ENCODE assay signal across 21 cellular contexts in genomic region chr19:56324425-56324824, GRCh38. TPM values are rescaled to one million over a fixed set of nuclear protein-coding genes. Genes with fewer than 3 reads are reported as not detected.
A peak's percentile ranks its signal among the peaks of the same experiment; 100 is the strongest.
DNase-seq lines count a peak whose midpoint lies in the region; ATAC-seq, FAIRE-seq and TF ChIP-seq lines count a peak whose summit lies in the region.
"Had no signal": no experiment of that assay in that cellular context is flagged by ENCODE, and none has a peak within 500 bp of the region (broad histone marks: within the 10 kb centered on the region; RNA-seq: fewer than 3 reads in every experiment).

No MANE protein-coding gene starts in this region.

- BruUV-seq in K562 (replicated peaks; lab: Mats Ljungman, UMichigan), result no TSS peak

- H3K4me3 ChIP-seq in heart right ventricle (no peak overlapping the region), K562 (no peak overlapping the region)
- H3K4me3 ChIP-seq: SJSA1 had no signal

- CTCF ChIA-PET in K562 (lab: Yijun Ruan, JAX; ENCODE audit: low intra/inter-chr PET ratio), result interaction anchor here (0.6 kb wide), 2 partner anchors 71 to 681 kb away, joined by 5 to 6 read pairs; no protein-coding TSS in a partner anchor

- H3K27me3 ChIP-seq in heart right ventricle (no peaks in the 10 kb centered on the region), K562 (ENCODE audit: control insufficient read depth in 2 of 2, insufficient read depth in 2 of 2, low read length in 2 of 2) (no peaks in the 10 kb centered on the region)
- H3K27me3 ChIP-seq: SJSA1 had no signal

- H2AFZ ChIP-seq in K562 (ENCODE audit: low read depth, low read length), result peak overlapping the region; percentile 47; the same call in 1 of the 2 replicates

- no peaks in the 10 kb centered on the region for H3K9me1 ChIP-seq in K562 (ENCODE audit: control insufficient read depth, insufficient read depth, low read length)

- peak overlapping the region in 1 of 10 donors; percentile 42 for H3K27ac ChIP-seq in heart right ventricle
- no peak overlapping the region for H3K27ac ChIP-seq in K562 (ENCODE audit: extremely low read depth, low read depth, low read length)
- H3K27ac ChIP-seq: 22Rv1, SJSA1 had no signal

- DNase-seq in heart right ventricle (no peak), cardiac septum (ENCODE audit: low spot score) (no peak), MV-4-11 (lab: John Stamatoyannopoulos, UW) (peak; percentile 70), K562 (ENCODE audit: extremely low read depth in 1 of 4, low spot score in 3 of 4) (no peak), SKM-1 (lab: John Stamatoyannopoulos, UW; ENCODE audit: unreplicated experiment) (no peak)
- DNase-seq: C1 segment of cervical spinal cord, EL, MM.1S, NCI-H1105 treated with DMSO at 0.1 percent for 48 hours, NCI-H2029 treated with DMSO at 0.1 percent for 48 hours, NCI-H2171, NCI-H345, NCI-H524 treated with DMSO at 0.1 percent for 48 hours had no signal

- H3K36me3 ChIP-seq in heart right ventricle (no peaks in the 10 kb centered on the region), K562 (ENCODE audit: control insufficient read depth, insufficient read depth, low read length) (no peaks in the 10 kb centered on the region)
- H3K36me3 ChIP-seq: SJSA1 had no signal

- no peaks in the 10 kb centered on the region for H3K79me2 ChIP-seq in K562 (ENCODE audit: control insufficient read depth, insufficient read depth, low read length)

- H3K9me3 ChIP-seq in heart right ventricle (no peaks in the 10 kb centered on the region), K562 (replicated peaks; ENCODE audit: control insufficient read depth, insufficient read depth, low read depth, low read length) (peaks cover 10% of the 10 kb centered on the region)
- H3K9me3 ChIP-seq: SJSA1 had no signal

- no peak for TF ChIP-seq RAD21 in K562 (CRISPR knock-in tag; conservative IDR thresholded peaks at IDR 0.05 in 1 of 2, IDR thresholded peaks at IDR 0.05 in 1 of 2)

- POLR2A ChIA-PET in K562 (lab: Yijun Ruan, JAX), result interaction anchor here (1.2 kb wide), 1 partner anchor 15 kb away, joined by 4 read pairs; no protein-coding TSS in a partner anchor

- H3K4me2 ChIP-seq in K562 (ENCODE audit: insufficient read depth, low read length), result no peak overlapping the region

- no peak for TF ChIP-seq EP300 in K562 (IDR thresholded peaks at IDR 0.05; ENCODE audit: low read length)

- in situ Hi-C loops in K562 (cut with MboI), result loop anchor here (25.0 kb wide), 1 partner anchor 687 kb away; the partner anchor contains the start of genes CCDC106, ZNF580 and ZNF581

- H3K4me1 ChIP-seq in heart right ventricle (peaks cover 0 to 44% (median 18%) of the 10 kb centered on the region in 9 donors), K562 (replicated peaks in 1 of 2; ENCODE audit: control insufficient read depth in 2 of 2, insufficient read depth in 2 of 2, low read length in 2 of 2) (peaks cover 11 to 29% of the 10 kb centered on the region in 2 experiments)
- H3K4me1 ChIP-seq: SJSA1 had no signal

- H3K9ac ChIP-seq in K562 (ENCODE audit: insufficient read depth in 1 of 2, low read depth in 2 of 2, low read length in 2 of 2), result no peak overlapping the region

- ATAC-seq in heart right ventricle (peak in 5 of 8 donors; percentile 23 to 60 (median 41)), K562 (no peak), HG03196 (IDR thresholded peaks at IDR 0.05; ENCODE audit: unreplicated experiment) (no peak), HG03039 (IDR thresholded peaks at IDR 0.05; ENCODE audit: unreplicated experiment) (no peak), GM21367 (IDR thresholded peaks at IDR 0.05; ENCODE audit: unreplicated experiment) (no peak)

- no peak for TF ChIP-seq POLR2A in K562 (conservative IDR thresholded peaks at IDR 0.05)

- 24 to 40% methylated on average over 1 of the region's 1 CpG for WGBS in heart right ventricle, 2 donors
- WGBS in K562 (ENCODE audit: insufficient coverage, low coverage, missing lambda C conversion rate), result 73% methylated on average over 1 of the region's 1 CpG

- H4K20me1 ChIP-seq in K562 (replicated peaks; ENCODE audit: control insufficient read depth, insufficient read depth, low read length), result no peaks in the 10 kb centered on the region

- TF ChIP-seq CTCF in heart right ventricle (IDR thresholded peaks at IDR 0.05) (no peak), K562 (IDR thresholded peaks at IDR 0.05 in 2 of 3, conservative IDR thresholded peaks at IDR 0.05 in 1 of 3; ENCODE audit: insufficient read depth in 2 of 3, low read depth in 1 of 3, low read length in 3 of 3) (no peak)

- FAIRE-seq in K562 (lab: Jason Lieb, UNC), result no peak
- FAIRE-seq: H54, RCC 7860 had no signal

- intact Hi-C loops in heart right ventricle (cut with DNase I), result no loop called here
- intact Hi-C loops in cardiac septum (cut with DNase I), result no loop called here
- intact Hi-C loops in K562 (cut with micrococcal nuclease), result no loop called here

TF ChIP-seq in K562, 482 proteins besides CTCF, POLR2A, EP300 and RAD21:
- TF ChIP-seq MEF2D (tag; conservative IDR thresholded peaks at IDR 0.05; ENCODE audit: low read depth) (peak; percentile 48; the same call in 1 of the 2 replicates), ZNF384 (IDR thresholded peaks at IDR 0.05; ENCODE audit: low read depth, low read length) (peak; percentile 62), MEF2A (IDR thresholded peaks at IDR 0.05; ENCODE audit: control insufficient read depth, low read depth, low read length) (0 out of 2 replicates have a peak, but pooled peaks have one; percentile 32), HNRNPUL1 (IDR thresholded peaks at IDR 0.05; ENCODE audit: low read length) (no peak), PRPF4 (IDR thresholded peaks at IDR 0.05; ENCODE audit: insufficient read depth, low read depth, low read length, poor library complexity, severe bottlenecking) (no peak), ZNF146 (CRISPR knock-in tag; IDR thresholded peaks at IDR 0.05; ENCODE audit: unreplicated experiment) (peak; percentile 1)

RNA-seq across cellular contexts. Expression of gene ZSCAN5A, which starts 9.8 kb away (rescaled TPM):
- total RNA-seq in heart right ventricle, result 10 to 100 TPM; 17.7 to 33.4 (median 21.4) TPM
- 10 to 100 TPM in 1 of 2 donors, 1 to 10 TPM in 1; 9.5 to 10.4 TPM for polyA plus RNA-seq in heart right ventricle
- total RNA-seq in cardiac septum, result 24.4 TPM
- 36.6 and 50.8 TPM in 2 replicates for total RNA-seq in K562 (2011; cell fraction: chromatin; rRNA removed; ENCODE audit: low replicate concordance)
- total RNA-seq in K562 (2011; cell fraction: nucleolus; rRNA removed), result 38.4 and 42.0 TPM in 2 replicates
- 46.0 and 64.3 TPM in 2 replicates for total RNA-seq in K562 (2011; cell fraction: nucleoplasm; rRNA removed)
- 5.8 and 10.2 TPM in 2 replicates for total RNA-seq in K562 (2014; rRNA removed)
- total RNA-seq in K562 (2014; rRNA removed; fragmentation: Illumina TruSeq; extraction: Trizol), result 12.2 and 12.4 TPM in 2 replicates
- total RNA-seq in K562 (2015; rRNA removed; fragmentation: Illumina TruSeq; extraction: Trizol), result 12.0 and 12.7 TPM in 2 replicates
- 11.8 and 15.3 TPM in 2 replicates for total RNA-seq in K562 (2021)
- polyA plus RNA-seq in K562 (2011; rRNA removed), result 6.3 and 8.7 TPM in 2 replicates
- 5.4 and 10.7 TPM in 2 replicates for polyA plus RNA-seq in K562 (2011; cell fraction: cytosol; rRNA removed)
- polyA plus RNA-seq in K562 (2011; cell fraction: nucleus; rRNA removed), result 9.6 and 14.6 TPM in 2 replicates
- 9.2 and 12.2 TPM in 2 replicates for polyA plus RNA-seq in K562 (2012)
- polyA plus RNA-seq in K562 (2014; fragmentation: Illumina TruSeq; extraction: Trizol), result 15.3 and 15.9 TPM in 2 replicates
- 10 to 100 TPM; 10.3 to 10.6 TPM for polyA plus RNA-seq in K562 (2014; fragmentation: Nextera tagmentation; extraction: Ambion mirVana)
- 13.5 and 13.7 TPM in 2 replicates for polyA plus RNA-seq in K562 (2014; rRNA removed)
- 14.5 and 17.0 TPM in 2 replicates for polyA minus RNA-seq in K562 (2011; rRNA and poly(A)+ RNA removed)
- 7.9 and 9.2 TPM in 2 replicates for polyA minus RNA-seq in K562 (2011; cell fraction: cytosol; rRNA and poly(A)+ RNA removed)
- 20.9 and 22.8 TPM in 2 replicates for polyA minus RNA-seq in K562 (2011; cell fraction: nucleus; rRNA and poly(A)+ RNA removed)

RNA-seq across cellular contexts. Expression of gene EDDM13, which starts 51.9 kb away (rescaled TPM):
- total RNA-seq in heart right ventricle, result under 1 TPM in 3 of 10 donors, not detected in 7; 0.50 to 0.87 (median 0.61) TPM
- polyA plus RNA-seq in heart right ventricle, result under 1 TPM in 1 of 2 donors, not detected in 1; 0.39 TPM
- not detected for total RNA-seq in cardiac septum
- total RNA-seq in K562 (2011; cell fraction: chromatin; rRNA removed; ENCODE audit: low replicate concordance), result not detected in 2 replicates
- total RNA-seq in K562 (2011; cell fraction: nucleolus; rRNA removed), result not detected in 2 replicates
- not detected in 2 replicates for total RNA-seq in K562 (2011; cell fraction: nucleoplasm; rRNA removed)
- total RNA-seq in K562 (2014; rRNA removed), result 2.2 and 4.3 TPM in 2 replicates
- 4.1 and 5.1 TPM in 2 replicates for total RNA-seq in K562 (2014; rRNA removed; fragmentation: Illumina TruSeq; extraction: Trizol)
- total RNA-seq in K562 (2015; rRNA removed; fragmentation: Illumina TruSeq; extraction: Trizol), result 2.5 and 2.6 TPM in 2 replicates
- total RNA-seq in K562 (2021), result 2.0 and 3.4 TPM in 2 replicates
- 2.7 and 8.9 TPM in 2 replicates for polyA plus RNA-seq in K562 (2011; rRNA removed)
- polyA plus RNA-seq in K562 (2011; cell fraction: cytosol; rRNA removed), result 2.0 and 3.9 TPM in 2 replicates
- 0.95 and 7.2 TPM in 2 replicates for polyA plus RNA-seq in K562 (2011; cell fraction: nucleus; rRNA removed)
- polyA plus RNA-seq in K562 (2012), result 5.7 and 8.7 TPM in 2 replicates
- polyA plus RNA-seq in K562 (2014; fragmentation: Illumina TruSeq; extraction: Trizol), result 5.3 and 6.7 TPM in 2 replicates
- polyA plus RNA-seq in K562 (2014; fragmentation: Nextera tagmentation; extraction: Ambion mirVana), result 1 to 10 TPM; 7.4 to 7.7 TPM
- polyA plus RNA-seq in K562 (2014; rRNA removed), result 6.2 and 6.9 TPM in 2 replicates
- polyA minus RNA-seq in K562 (2011; rRNA and poly(A)+ RNA removed), result 1.7 TPM in 1 of 2 replicates, not detected in the other
- not detected in 2 replicates for polyA minus RNA-seq in K562 (2011; cell fraction: cytosol; rRNA and poly(A)+ RNA removed)
- polyA minus RNA-seq in K562 (2011; cell fraction: nucleus; rRNA and poly(A)+ RNA removed), result not detected in 2 replicates
- total RNA-seq: OCI-LY7, SJSA1 had no signal

Comparison
In these comparisons a context has a peak if more than half of its experiments do, and no peak if none do; other contexts are left out.
1. ATAC-seq: peak in heart right ventricle (5 of 8); none in K562 (single experiment), HG03196 (single experiment), HG03039 (single experiment) and GM21367 (single experiment).